ENCODE assay signal across 18 cellular contexts in genomic region chr14:101624579-101624978, GRCh38.
DNase-seq lines count a peak whose midpoint lies in the region; ATAC-seq, FAIRE-seq and TF ChIP-seq lines count a peak whose summit lies in the region.
"Had no signal": no experiment of that assay in that cellular context is flagged by ENCODE, and none has a peak within 500 bp of the region (broad histone marks: within the 10 kb centered on the region; RNA-seq: fewer than 3 reads in every experiment).

No MANE protein-coding gene starts in this region.

- WGBS in pancreas, 2 donors: 77 to 78% methylated on average over 10 of the region's 10 CpGs

- POLR2A ChIA-PET in PC-9 (lab: Charles Lee; ENCODE audit: unreplicated experiment): no interaction called here

- TF ChIP-seq CTCF in PC-9 (conservative IDR thresholded peaks at IDR 0.05) (no peak), neural progenitor cell (IDR thresholded peaks at IDR 0.05) (no peak), pancreas (IDR thresholded peaks at IDR 0.05) (no peak)

- DNase-seq in AG20443 (ENCODE audit: low spot score): peak; percentile 14
- no peak for DNase-seq in PC-9
- peak; percentile 82 for DNase-seq in islet precursor cell
- peak; percentile 45 for DNase-seq in neural progenitor cell (ENCODE audit: low spot score)
- no peak for DNase-seq in pancreas
- DNase-seq in stimulated activated CD4-positive, alpha-beta T cell treated with anti-CD3 and anti-CD28 coated beads, Interleukin-15, amount 100 ng/mL, for 24 hours: no peak
- no peak for DNase-seq in GF-D8 (lab: John Stamatoyannopoulos, UW)
- DNase-seq: 8988T; CD4-positive, alpha-beta memory T cell; GM23248; NCI-H1436 treated with DMSO at 0.1 percent for 48 hours; NCI-H2081; NCI-H510A treated with DMSO at 0.1 percent for 48 hours; Right ventricle myocardium superior had no signal

- H3K9me3 Mint-ChIP-seq in neural progenitor cell: no peaks in the 10 kb centered on the region
- H3K9me3 Mint-ChIP-seq: CD4-positive, alpha-beta memory T cell had no signal

- no peak overlapping the region for H3K4me3 ChIP-seq in PC-9
- no peak overlapping the region for H3K4me3 ChIP-seq in neural progenitor cell
- no peak overlapping the region for H3K4me3 ChIP-seq in pancreas
- H3K4me3 ChIP-seq: GM23248 had no signal

- H3K9me2 ChIP-seq in PC-9 (ENCODE audit: insufficient read depth): no peaks in the 10 kb centered on the region

- BruUV-seq in PC-9 (replicated peaks; lab: Mats Ljungman, UMichigan): no TSS peak

- H3K36me3 ChIP-seq in PC-9 (ENCODE audit: low read depth): no peaks in the 10 kb centered on the region
- no peaks in the 10 kb centered on the region for H3K36me3 ChIP-seq in neural progenitor cell
- H3K36me3 ChIP-seq in pancreas: no peaks in the 10 kb centered on the region

- peaks cover 26% of the 10 kb centered on the region for H3K4me1 Mint-ChIP-seq in neural progenitor cell

- H3K27me3 ChIP-seq in PC-9 (ENCODE audit: insufficient read depth, low read depth) (no peaks in the 10 kb centered on the region), neural progenitor cell (peaks cover 11% of the 10 kb centered on the region), pancreas (no peaks in the 10 kb centered on the region)

- intact Hi-C loops in PC-9 (cut with micrococcal nuclease; ENCODE audit: unreplicated experiment) (loop anchor here (10.0 kb wide), 3 partner anchors 290 to 1240 kb away; partner anchors contain the start of genes CINP and TECPR2), pancreas (cut with DNase I) (loop anchor here in 2 of 3 donors (5.0 to 10.0 kb wide), 2 partner anchors 770 to 1242 kb away; no protein-coding TSS in a partner anchor)

- H3K9me3 ChIP-seq in PC-9 (ENCODE audit: insufficient read depth, low read depth) (no peaks in the 10 kb centered on the region), neural progenitor cell (ENCODE audit: low read depth) (no peaks in the 10 kb centered on the region), pancreas (no peaks in the 10 kb centered on the region)

- no peak for ATAC-seq in pancreas
- ATAC-seq in HG02588 (IDR thresholded peaks at IDR 0.05; ENCODE audit: unreplicated experiment): no peak
- ATAC-seq: HepG2 had no signal

- CTCF ChIA-PET in PC-9 (lab: Charles Lee): no interaction called here

- peaks cover 23% of the 10 kb centered on the region for H3K27me3 Mint-ChIP-seq in neural progenitor cell (ENCODE audit: insufficient read depth, low read depth)

- peak overlapping the region; percentile 13; the same call in 1 of the 2 replicates for H3K4me2 ChIP-seq in PC-9
- H3K4me2 ChIP-seq in neural progenitor cell: peak overlapping the region; percentile 18
- H3K4me2 ChIP-seq: KMS-11 had no signal

- H3K4me3 Mint-ChIP-seq in neural progenitor cell: peak overlapping the region; percentile 3
- H3K4me3 Mint-ChIP-seq: CD4-positive, alpha-beta memory T cell had no signal

- H3K36me3 Mint-ChIP-seq in neural progenitor cell: no peaks in the 10 kb centered on the region
- H3K36me3 Mint-ChIP-seq: CD4-positive, alpha-beta memory T cell had no signal

- H3K27ac Mint-ChIP-seq in neural progenitor cell: peak overlapping the region; percentile 80

- H2AFZ ChIP-seq in PC-9 (no peak overlapping the region), neural progenitor cell (replicated peaks) (peak overlapping the region; percentile 85)
- H2AFZ ChIP-seq: GM23248 had no signal

- H3K27ac ChIP-seq in PC-9 (no peak overlapping the region), neural progenitor cell (no peak overlapping the region), pancreas (no peak overlapping the region)
- H3K27ac ChIP-seq: GM23248, KMS-11 had no signal

- no peak overlapping the region for H3K9ac ChIP-seq in neural progenitor cell
- H3K9ac ChIP-seq: GM23248, KMS-11 had no signal

- H3F3A ChIP-seq in PC-9 (ENCODE audit: insufficient read depth, low read depth) (no peaks in the 10 kb centered on the region; the same call in 1 of the 2 replicates), neural progenitor cell (ENCODE audit: low read depth) (no peaks in the 10 kb centered on the region)

- no peak for FAIRE-seq in pancreas (lab: Jason Lieb, UNC)
- FAIRE-seq: HepG2, RCC 7860 had no signal

- H3K79me2 ChIP-seq in PC-9 (ENCODE audit: low read depth) (no peaks in the 10 kb centered on the region), neural progenitor cell (ENCODE audit: low read depth) (no peaks in the 10 kb centered on the region)

- H3K4me1 ChIP-seq in PC-9 (replicated peaks; ENCODE audit: insufficient read depth): peaks cover 20% of the 10 kb centered on the region
- peaks cover 17% of the 10 kb centered on the region for H3K4me1 ChIP-seq in neural progenitor cell
- H3K4me1 ChIP-seq in pancreas: peaks cover 0 to 4% (median 0%) of the 10 kb centered on the region in 3 donors

- H4K20me1 ChIP-seq in PC-9 (ENCODE audit: insufficient read depth) (no peaks in the 10 kb centered on the region), neural progenitor cell (ENCODE audit: low read depth) (no peaks in the 10 kb centered on the region)

Comparison
In these comparisons a context has a peak if more than half of its experiments do, and no peak if none do; other contexts are left out.
1. DNase-seq: peak in AG20443 (single experiment), islet precursor cell (single experiment) and neural progenitor cell (single experiment); none in PC-9 (0 of 2), pancreas (0 of 6), stimulated activated CD4-positive, alpha-beta T cell treated with anti-CD3 and anti-CD28 coated beads, Interleukin-15, amount 100 ng/mL, for 24 hours (single experiment) and GF-D8 (single experiment).